Comparison of ENCODE assay signal across 9 cellular contexts in the genomic region with DNA sequence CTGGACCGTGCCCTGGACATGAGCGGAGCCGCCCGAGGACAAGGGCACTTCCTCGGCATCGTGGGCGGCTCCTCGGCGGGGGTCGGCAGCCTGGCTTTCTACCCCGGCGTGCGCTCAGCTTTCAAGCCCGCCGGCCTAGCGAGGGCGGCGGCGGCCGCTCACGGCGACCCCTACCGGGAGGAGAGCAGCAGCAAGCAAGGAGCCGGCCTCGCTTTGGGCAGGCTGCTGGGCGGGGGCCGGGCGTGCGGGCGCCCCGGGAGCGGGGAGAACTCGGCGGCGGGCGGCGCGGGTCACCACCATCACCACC. TPM values are rescaled to one million over a fixed set of nuclear protein-coding genes. Genes with fewer than 3 reads are reported as not detected.
DNase-seq lines count a peak whose midpoint lies in the region; ATAC-seq lines count a peak whose summit lies in the region.
"Had no signal": no experiment of that assay in that cellular context is flagged by ENCODE, and none has a peak within 500 bp of the region (broad histone marks: within the 10 kb centered on the region; RNA-seq: fewer than 3 reads in every experiment).

No MANE protein-coding gene starts in this region.

- H3K27ac Mint-ChIP-seq in activated T-cell treated with anti-CD3 and anti-CD28 coated beads, Interleukin-2, amount 50 U/mL, for 72 hours = no peak overlapping the region

- H3K4me1 ChIP-seq in iPS DF 6.9 (ENCODE audit: control insufficient read depth, insufficient read depth, low read length) = peaks cover 6% of the 10 kb centered on the region

- WGBS in iPS DF 6.9 (ENCODE audit: insufficient coverage, insufficient read length) = no CpG with 5 or more reads among the region's 38 CpGs

- H3K9me3 ChIP-seq in iPS DF 6.9 (ENCODE audit: control insufficient read depth, insufficient read depth, low read length) = no peaks in the 10 kb centered on the region

- DNase-seq in NCI-H146 (lab: John Stamatoyannopoulos, UW) (peak; percentile 44), NCI-H146 treated with DMSO at 0.1 percent for 48 hours (lab: John Stamatoyannopoulos, UW; ENCODE audit: unreplicated experiment) (no peak), HuH-7.5 (ENCODE audit: low spot score) (peak; percentile 69), iPS DF 6.9 (ENCODE audit: low read depth, low spot score) (no peak), superior temporal gyrus (ENCODE audit: extremely low spot score) (no peak)
- peak; percentile 66 to 68 for DNase-seq in activated T-cell treated with anti-CD3 and anti-CD28 coated beads, Interleukin-2, amount 50 U/mL, for 72 hours
- peak; percentile 31 for DNase-seq in stimulated activated CD4-positive, alpha-beta T cell treated with anti-CD3 and anti-CD28 coated beads, Interleukin-4, amount 100 ng/mL, for 24 hours

- H3K27ac ChIP-seq in iPS DF 6.9 (ENCODE audit: low read length) = no peak overlapping the region
- H3K27ac ChIP-seq: BLaER1 treated with 17β-estradiol and CSF1 and Interleukin-3, amounts not matched to agents 10 nM and 100 nM had no signal

- H3K4me3 Mint-ChIP-seq in activated T-cell treated with anti-CD3 and anti-CD28 coated beads, Interleukin-2, amount 50 U/mL, for 72 hours = peak overlapping the region; percentile 85 to 91

- peaks cover 3 to 7% of the 10 kb centered on the region in 2 donors for H3K36me3 Mint-ChIP-seq in activated T-cell treated with anti-CD3 and anti-CD28 coated beads, Interleukin-2, amount 50 U/mL, for 72 hours (ENCODE audit: insufficient read depth in 2 of 2)

- peaks cover 75% of the 10 kb centered on the region for H3K27me3 Mint-ChIP-seq in activated T-cell treated with anti-CD3 and anti-CD28 coated beads, Interleukin-2, amount 50 U/mL, for 72 hours (ENCODE audit: low read depth)

- H3K4me1 Mint-ChIP-seq in activated T-cell treated with anti-CD3 and anti-CD28 coated beads, Interleukin-2, amount 50 U/mL, for 72 hours (ENCODE audit: low read depth) = peaks cover 28% of the 10 kb centered on the region

- ATAC-seq in GM21576 (IDR thresholded peaks at IDR 0.05; ENCODE audit: unreplicated experiment) = peak; percentile 51
- ATAC-seq in activated T-cell treated with anti-CD3 and anti-CD28 coated beads, Interleukin-2, amount 50 U/mL, for 72 hours (replicated peaks in 1 of 2) = peak; percentile 77 to 79

- peak overlapping the region; percentile 30; the same call in 1 of the 2 replicates for H3K4me3 ChIP-seq in iPS DF 6.9 (ENCODE audit: low read length)

- peaks cover 0 to 3% of the 10 kb centered on the region in 2 donors for H3K9me3 Mint-ChIP-seq in activated T-cell treated with anti-CD3 and anti-CD28 coated beads, Interleukin-2, amount 50 U/mL, for 72 hours

- peaks cover 70% of the 10 kb centered on the region for H3K27me3 ChIP-seq in iPS DF 6.9 (ENCODE audit: control insufficient read depth, insufficient read depth, low read length)

- no peaks in the 10 kb centered on the region for H3K36me3 ChIP-seq in iPS DF 6.9 (ENCODE audit: control insufficient read depth, insufficient read depth, low read length)
- H3K36me3 ChIP-seq: BLaER1 treated with 17β-estradiol and CSF1 and Interleukin-3, amounts not matched to agents 10 nM and 100 nM had no signal

RNA-seq across cellular contexts. Expression of a gene that starts 6.7 kb away (rescaled TPM):
- not detected for total RNA-seq in activated T-cell treated with anti-CD3 and anti-CD28 coated beads, Interleukin-2, amount 50 U/mL, for 72 hours

RNA-seq across cellular contexts. Expression of a gene that starts 44.9 kb away (rescaled TPM):
- 10 to 100 TPM; 39.7 to 46.6 TPM for total RNA-seq in activated T-cell treated with anti-CD3 and anti-CD28 coated beads, Interleukin-2, amount 50 U/mL, for 72 hours

Comparison
In these comparisons a context has a peak if more than half of its experiments do, and no peak if none do; other contexts are left out.
1. DNase-seq: peak in NCI-H146 (single experiment), HuH-7.5 (single experiment), activated T-cell treated with anti-CD3 and anti-CD28 coated beads, Interleukin-2, amount 50 U/mL, for 72 hours (2 of 2) and stimulated activated CD4-positive, alpha-beta T cell treated with anti-CD3 and anti-CD28 coated beads, Interleukin-4, amount 100 ng/mL, for 24 hours (single experiment); none in NCI-H146 treated with DMSO at 0.1 percent for 48 hours (single experiment), iPS DF 6.9 (single experiment) and superior temporal gyrus (single experiment).